Comparison of ENCODE assay signal across 16 cellular contexts in the genomic region with DNA sequence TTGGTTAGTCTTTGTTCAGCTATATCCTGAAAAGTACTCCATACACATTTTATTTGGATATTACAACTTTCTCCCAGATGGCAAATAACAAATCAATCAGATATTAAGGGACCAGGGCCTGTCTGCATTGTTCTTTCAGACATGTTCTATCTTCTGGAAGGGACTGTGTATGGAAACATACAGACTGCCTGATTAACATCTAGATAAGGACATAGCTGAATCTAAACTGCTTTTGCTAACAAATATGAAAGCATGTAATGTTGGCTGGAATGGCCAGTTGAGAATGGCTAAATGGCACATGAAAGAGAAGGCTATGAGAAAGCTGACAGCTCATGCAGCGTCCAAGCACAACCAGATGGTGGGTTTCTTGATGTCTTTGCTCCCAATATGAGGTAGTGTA.
A peak's percentile ranks its signal among the peaks of the same experiment; 100 is the strongest.
DNase-seq lines count a peak whose midpoint lies in the region; ATAC-seq and TF ChIP-seq lines count a peak whose summit lies in the region.
"Had no signal": no experiment of that assay in that cellular context is flagged by ENCODE, and none has a peak within 500 bp of the region (broad histone marks: within the 10 kb centered on the region; RNA-seq: fewer than 3 reads in every experiment).

No MANE protein-coding gene starts in this region.

- 82 to 88% methylated on average over 1 of the region's 1 CpG for WGBS in heart right ventricle, 2 donors

- TF ChIP-seq CTCF in heart right ventricle (IDR thresholded peaks at IDR 0.05): no peak
- TF ChIP-seq CTCF in fibroblast of the aortic adventitia (IDR thresholded peaks at IDR 0.05; ENCODE audit: insufficient read depth, low read length): no peak
- no peak for TF ChIP-seq CTCF in endothelial cell (IDR thresholded peaks at IDR 0.05; ENCODE audit: unreplicated experiment)

- H3K9me3 Mint-ChIP-seq in activated CD4-positive, alpha-beta T cell treated with anti-CD3 and anti-CD28 coated beads, Interleukin-2, amount 10 ng/mL, durations not matched to agents 24 days and 14 days: peaks cover 11% of the 10 kb centered on the region
- H3K9me3 Mint-ChIP-seq in endothelial cell (ENCODE audit: unreplicated experiment): no peaks in the 10 kb centered on the region

- ATAC-seq in heart right ventricle (no peak), left cardiac atrium (no peak), HG03196 (IDR thresholded peaks at IDR 0.05; ENCODE audit: unreplicated experiment) (no peak)

- H3K9me3 ChIP-seq in heart right ventricle: peaks cover 0 to 14% (median 0%) of the 10 kb centered on the region in 11 donors

- H3K27me3 Mint-ChIP-seq in activated CD4-positive, alpha-beta T cell treated with anti-CD3 and anti-CD28 coated beads, Interleukin-2, amount 10 ng/mL, durations not matched to agents 24 days and 14 days: peaks cover 2% of the 10 kb centered on the region
- peaks cover 2% of the 10 kb centered on the region for H3K27me3 Mint-ChIP-seq in endothelial cell (ENCODE audit: unreplicated experiment)

- H3K4me3 ChIP-seq in heart right ventricle (no peak overlapping the region), fibroblast of the aortic adventitia (ENCODE audit: low read depth, low read length) (no peak overlapping the region)

- intact Hi-C loops in heart right ventricle (cut with DNase I) (no loop called here), left cardiac atrium (cut with DNase I) (no loop called here)
- intact Hi-C loops in activated CD4-positive, alpha-beta T cell treated with anti-CD3 and anti-CD28 coated beads, Interleukin-2, amount 10 ng/mL, durations not matched to agents 24 days and 14 days (cut with micrococcal nuclease): no loop called here

- H3K27me3 ChIP-seq in heart right ventricle: no peaks in the 10 kb centered on the region

- H3K4me1 Mint-ChIP-seq in activated CD4-positive, alpha-beta T cell treated with anti-CD3 and anti-CD28 coated beads, Interleukin-2, amount 10 ng/mL, durations not matched to agents 24 days and 14 days: peaks cover 22% of the 10 kb centered on the region
- H3K4me1 Mint-ChIP-seq in endothelial cell (ENCODE audit: unreplicated experiment): no peaks in the 10 kb centered on the region

- H3K4me3 Mint-ChIP-seq in activated CD4-positive, alpha-beta T cell treated with anti-CD3 and anti-CD28 coated beads, Interleukin-2, amount 10 ng/mL, durations not matched to agents 24 days and 14 days: no peak overlapping the region
- H3K4me3 Mint-ChIP-seq in endothelial cell (ENCODE audit: unreplicated experiment): no peak overlapping the region

- H3K36me3 ChIP-seq in heart right ventricle: no peaks in the 10 kb centered on the region

- no peak overlapping the region for H3K27ac Mint-ChIP-seq in activated CD4-positive, alpha-beta T cell treated with anti-CD3 and anti-CD28 coated beads, Interleukin-2, amount 10 ng/mL, durations not matched to agents 24 days and 14 days
- H3K27ac Mint-ChIP-seq in endothelial cell (ENCODE audit: unreplicated experiment): no peak overlapping the region

- DNase-seq in heart right ventricle (no peak), left cardiac atrium (no peak), UCSD-AML1 (lab: John Stamatoyannopoulos, UW; ENCODE audit: unreplicated experiment) (peak; percentile 16), fibroblast of the aortic adventitia (ENCODE audit: low read depth) (peak; percentile 11), endothelial cell (ENCODE audit: low spot score) (no peak)
- DNase-seq in activated CD4-positive, alpha-beta T cell treated with anti-CD3 and anti-CD28 coated beads, Interleukin-2, amount 10 ng/mL, durations not matched to agents 24 days and 14 days: no peak
- no peak for DNase-seq in activated CD4-positive, alpha-beta T cell treated with anti-CD3 and anti-CD28 coated beads for 48 hours
- DNase-seq: C1 segment of cervical spinal cord, GF-D8, H7, IMR-90, NCI-H1417, NCI-H187 treated with DMSO at 0.1 percent for 48 hours, NCI-H345, RPMI8226 had no signal

- H3K4me1 ChIP-seq in heart right ventricle: peaks cover 0 to 20% (median 16%) of the 10 kb centered on the region in 9 donors

- peak overlapping the region in 6 of 10 donors; percentile 33 to 76 (median 50) for H3K27ac ChIP-seq in heart right ventricle

- peaks cover 2% of the 10 kb centered on the region for H3K36me3 Mint-ChIP-seq in activated CD4-positive, alpha-beta T cell treated with anti-CD3 and anti-CD28 coated beads, Interleukin-2, amount 10 ng/mL, durations not matched to agents 24 days and 14 days (ENCODE audit: low read depth)
- H3K36me3 Mint-ChIP-seq in endothelial cell (ENCODE audit: low read depth, unreplicated experiment): peaks cover 2% of the 10 kb centered on the region

Comparison
In these comparisons a context has a peak if more than half of its experiments do, and no peak if none do; other contexts are left out.
1. DNase-seq: peak in UCSD-AML1 (single experiment) and fibroblast of the aortic adventitia (single experiment); none in heart right ventricle (0 of 2), left cardiac atrium (single experiment), activated CD4-positive, alpha-beta T cell treated with anti-CD3 and anti-CD28 coated beads, Interleukin-2, amount 10 ng/mL, durations not matched to agents 24 days and 14 days (single experiment), endothelial cell (single experiment) and activated CD4-positive, alpha-beta T cell treated with anti-CD3 and anti-CD28 coated beads for 48 hours (single experiment).